ENCODE assay signal across 1 cellular context in genomic region chr16:88773812-88774291, GRCh38.
TF ChIP-seq lines count a peak whose summit lies in the region.

No MANE protein-coding gene starts in this region.

TF ChIP-seq in K562, 482 proteins besides CTCF, POLR2A, EP300 and RAD21 (continues in another document):
- TF ChIP-seq POLR3G (IDR thresholded peaks at IDR 0.05; ENCODE audit: extremely low read depth, insufficient read length, insufficient replicate concordance) (no peak), GTF2E2 (tag; IDR thresholded peaks at IDR 0.05) (no peak), HMBOX1 (IDR thresholded peaks at IDR 0.05) (peak; percentile 87), ZNF77 (CRISPR knock-in tag; IDR thresholded peaks at IDR 0.05) (no peak), ZNF224 (CRISPR knock-in tag; IDR thresholded peaks at IDR 0.05) (no peak), SMAD2 (IDR thresholded peaks at IDR 0.05; ENCODE audit: low read depth, low read length) (no peak), ZNF395 (CRISPR knock-in tag; IDR thresholded peaks at IDR 0.05) (peak; percentile 83), MAFG (tag; conservative IDR thresholded peaks at IDR 0.05) (no peak), PHF8 (IDR thresholded peaks at IDR 0.05; ENCODE audit: borderline replicate concordance, low read length) (no peak), NBN (IDR thresholded peaks at IDR 0.05; ENCODE audit: low read depth) (peak; percentile 94), MEF2A (IDR thresholded peaks at IDR 0.05; ENCODE audit: control insufficient read depth, low read depth, low read length) (no peak; the same call in 1 of the 2 replicates), ZMIZ1 (IDR thresholded peaks at IDR 0.05; ENCODE audit: low read depth in 2 of 2, low read length in 2 of 2) (peak in 1 of 2 experiments; percentile 93; a peak in 2 of 4 replicates), DACH1 (IDR thresholded peaks at IDR 0.05; ENCODE audit: partially characterized antibody) (no peak), KDM1A (IDR thresholded peaks at IDR 0.05) (no peak), NUFIP1 (IDR thresholded peaks at IDR 0.05; ENCODE audit: partially characterized antibody) (no peak), ETV6 (IDR thresholded peaks at IDR 0.05; ENCODE audit: borderline replicate concordance in 1 of 2, low read depth in 2 of 2, low read length in 1 of 2) (no peak; a peak in 1 of 4 replicates), ETV6 (CRISPR knock-in tag; IDR thresholded peaks at IDR 0.05; ENCODE audit: borderline replicate concordance) (no peak), DLX4 (CRISPR knock-in tag; IDR thresholded peaks at IDR 0.05) (no peak), MBD1 (CRISPR knock-in tag; IDR thresholded peaks at IDR 0.05) (no peak), MCM7 (IDR thresholded peaks at IDR 0.05) (no peak), ZBTB12 (CRISPR knock-in tag; IDR thresholded peaks at IDR 0.05) (no peak), THAP12 (CRISPR knock-in tag; IDR thresholded peaks at IDR 0.05) (peak; percentile 81), ZFPM2 (CRISPR knock-in tag; IDR thresholded peaks at IDR 0.05) (no peak), KLF6 (CRISPR knock-in tag; IDR thresholded peaks at IDR 0.05; ENCODE audit: borderline replicate concordance) (peak; percentile 73; the same call in 1 of the 2 replicates), MBD2 (IDR thresholded peaks at IDR 0.05; ENCODE audit: borderline replicate concordance, low read depth) (peak; percentile 83), ZNF263 (CRISPR knock-in tag; IDR thresholded peaks at IDR 0.05; ENCODE audit: borderline replicate concordance) (peak; percentile 91), SAP30 (IDR thresholded peaks at IDR 0.05; ENCODE audit: borderline replicate concordance, insufficient read depth, low read depth, low read length, poor library complexity, severe bottlenecking) (peak; percentile 85), U2AF2 (optimal IDR thresholded peaks at IDR 0.05; ENCODE audit: low read depth, low read length) (no peak), HMG20A (CRISPR knock-in tag; conservative IDR thresholded peaks at IDR 0.05) (no peak), LCOR (CRISPR knock-in tag; IDR thresholded peaks at IDR 0.05) (peak; percentile 93), HES1 (IDR thresholded peaks at IDR 0.05; ENCODE audit: low read depth) (peak; percentile 78), NFYB (IDR thresholded peaks at IDR 0.05; ENCODE audit: extremely low read depth, insufficient read length) (no peak), ZNF518B (CRISPR knock-in tag; IDR thresholded peaks at IDR 0.05) (no peak), RERE (CRISPR knock-in tag; IDR thresholded peaks at IDR 0.05; ENCODE audit: borderline replicate concordance) (no peak), NFIC (IDR thresholded peaks at IDR 0.05) (peak; percentile 88), CBFA2T2 (conservative IDR thresholded peaks at IDR 0.05) (peak; percentile 96), CHCHD3 (CRISPR knock-in tag; IDR thresholded peaks at IDR 0.05) (no peak), HNRNPL (IDR thresholded peaks at IDR 0.05; ENCODE audit: low read depth, low read length) (no peak), MTA2 (IDR thresholded peaks at IDR 0.05; ENCODE audit: low read depth) (peak; percentile 95), RBM17 (IDR thresholded peaks at IDR 0.05; ENCODE audit: borderline replicate concordance, low read depth, low read length) (no peak)
